ENCODE assay signal across 8 cellular contexts in genomic region chr19:19460258-19460731, GRCh38. TPM values are rescaled to one million over a fixed set of nuclear protein-coding genes. Genes with fewer than 3 reads are reported as not detected.
A peak's percentile ranks its signal among the peaks of the same experiment; 100 is the strongest.
DNase-seq lines count a peak whose midpoint lies in the region; ATAC-seq and TF ChIP-seq lines count a peak whose summit lies in the region.

No MANE protein-coding gene starts in this region.

- peak overlapping the region; percentile 71 for H3K9ac ChIP-seq in BLaER1

- ATAC-seq in HG03095 (IDR thresholded peaks at IDR 0.05; ENCODE audit: unreplicated experiment) (peak; percentile 15), HG02798 (IDR thresholded peaks at IDR 0.05; ENCODE audit: poor library complexity, unreplicated experiment) (no peak)

- H3K4me1 ChIP-seq in BLaER1: peaks cover 88% of the 10 kb centered on the region

- no peaks in the 10 kb centered on the region for H3K27me3 ChIP-seq in BLaER1

- no peaks in the 10 kb centered on the region for H3K9me3 Mint-ChIP-seq in activated naive CD8-positive, alpha-beta T cell (ENCODE audit: low read depth)
- no peaks in the 10 kb centered on the region for H3K9me3 Mint-ChIP-seq in mesothelial cell of epicardium

- H3K4me3 ChIP-seq in BLaER1: peak overlapping the region; percentile 61

- H3K9me3 ChIP-seq in BLaER1: peaks cover 15% of the 10 kb centered on the region

- no peak for TF ChIP-seq CTCF in mesothelial cell of epicardium (IDR thresholded peaks at IDR 0.05; ENCODE audit: unreplicated experiment)

- peak overlapping the region; percentile 90 for H3K4me3 Mint-ChIP-seq in activated naive CD8-positive, alpha-beta T cell
- H3K4me3 Mint-ChIP-seq in mesothelial cell of epicardium: peak overlapping the region; percentile 17

- H3K27ac ChIP-seq in BLaER1: peak overlapping the region; percentile 80

- H3K36me3 Mint-ChIP-seq in activated naive CD8-positive, alpha-beta T cell: peaks cover 9% of the 10 kb centered on the region
- peaks cover 4% of the 10 kb centered on the region for H3K36me3 Mint-ChIP-seq in mesothelial cell of epicardium

- H3K27me3 Mint-ChIP-seq in activated naive CD8-positive, alpha-beta T cell: no peaks in the 10 kb centered on the region
- H3K27me3 Mint-ChIP-seq in mesothelial cell of epicardium (ENCODE audit: low read depth): no peaks in the 10 kb centered on the region

- no peak for DNase-seq in mesothelial cell of epicardium (ENCODE audit: low spot score in 2 of 2, unreplicated experiment in 2 of 2)
- no peak for DNase-seq in C1 segment of cervical spinal cord (lab: John Stamatoyannopoulos, UW)
- DNase-seq in T1000 (lab: John Stamatoyannopoulos, UW): no peak
- DNase-seq in superior temporal gyrus (ENCODE audit: extremely low spot score): no peak

- peaks cover 100% of the 10 kb centered on the region for H4K20me1 ChIP-seq in BLaER1

- peaks cover 81% of the 10 kb centered on the region for H3K4me1 Mint-ChIP-seq in activated naive CD8-positive, alpha-beta T cell (ENCODE audit: low read depth)
- H3K4me1 Mint-ChIP-seq in mesothelial cell of epicardium: peaks cover 82% of the 10 kb centered on the region

- peak overlapping the region; percentile 99 for H3K4me2 ChIP-seq in BLaER1

- peaks cover 42% of the 10 kb centered on the region for H3K36me3 ChIP-seq in BLaER1

- H3K27ac Mint-ChIP-seq in activated naive CD8-positive, alpha-beta T cell: peak overlapping the region; percentile 99
- H3K27ac Mint-ChIP-seq in mesothelial cell of epicardium: peak overlapping the region; percentile 95

RNA-seq across cellular contexts. Expression of gene GATAD2A, which starts 54.8 kb away (rescaled TPM):
- 112 to 113 TPM (median 113 TPM) in 3 replicates for total RNA-seq in mesothelial cell of epicardium

RNA-seq across cellular contexts. Expression of gene TSSK6, which starts 55.1 kb away (rescaled TPM):
- total RNA-seq in mesothelial cell of epicardium: 1.9 to 2.3 TPM (median 2.1 TPM) in 3 replicates

RNA-seq across cellular contexts. Expression of gene NDUFA13, which starts 55.7 kb away (rescaled TPM):
- 338 to 343 TPM (median 342 TPM) in 3 replicates for total RNA-seq in mesothelial cell of epicardium
